ENCODE assay signal across 25 cellular contexts in the genomic region with DNA sequence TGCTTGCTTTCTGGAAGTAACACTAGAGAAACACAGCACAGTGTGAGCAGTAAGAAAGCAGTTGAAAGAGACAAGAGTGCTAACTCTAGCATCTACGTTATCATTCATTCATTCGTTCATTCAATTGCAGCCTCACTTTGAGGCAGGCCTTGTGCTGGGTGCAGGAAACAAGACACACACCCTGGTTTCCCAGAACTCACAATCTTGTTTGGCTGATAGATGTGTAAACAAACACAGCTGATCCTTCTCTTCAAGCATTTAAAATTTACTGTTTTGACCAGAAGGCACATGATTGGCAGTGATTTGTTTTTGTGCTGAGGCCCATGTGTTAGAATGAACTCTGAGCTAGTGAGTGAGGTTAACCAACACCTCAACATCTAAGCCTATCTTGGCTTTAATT.
"Had no signal": no experiment of that assay in that cellular context is flagged by ENCODE, and none has a peak within 500 bp of the region (broad histone marks: within the 10 kb centered on the region; RNA-seq: fewer than 3 reads in every experiment).

No MANE protein-coding gene starts in this region.

- H3K4me1 ChIP-seq: gastrocnemius medialis, lower lobe of right lung, parathyroid adenoma, prostate gland, testis, tibial artery had no signal

- ATAC-seq: esophagus mucosa; gastrocnemius medialis; left ventricle myocardium superior; lower lobe of right lung; mucosa of descending colon; natural killer cell treated with Interleukin-12 subunit alpha and Interleukin-12 subunit beta and Interleukin-15 and Interleukin-18, amount 100 ng/mL, for 72 hours; right cardiac atrium; stimulated activated effector memory CD8-positive, alpha-beta T cell treated with anti-CD3 and anti-CD28 coated beads, Interleukin-12 subunit alpha, Interleukin-12 subunit beta, amount 100 ng/mL, for 72 hours; stimulated activated naive CD8-positive, alpha-beta T cell treated with anti-CD3 and anti-CD28 coated beads, Interleukin-15, Interleukin-2, amounts not matched to agents 100 U/mL and 50 U/mL, for 24 hours had no signal

- H3K27me3 ChIP-seq: dorsolateral prefrontal cortex, gastrocnemius medialis, neutrophil, sigmoid colon, testis, tibial artery had no signal

- H3K9ac ChIP-seq: parathyroid adenoma had no signal

- FAIRE-seq: colon, keratinocyte had no signal

- H3K4me3 ChIP-seq: dorsolateral prefrontal cortex, gastrocnemius medialis, lower lobe of right lung, mucosa of descending colon, prostate gland, sigmoid colon, testis, tibial artery had no signal

- DNase-seq: dorsolateral prefrontal cortex; effector CD4-positive, alpha-beta T cell; foreskin fibroblast; gastrocnemius medialis; head of caudate nucleus; left ventricle myocardium superior; lower lobe of right lung; mucosa of descending colon; naive B cell; right cardiac atrium; sigmoid colon; stimulated activated CD4-positive, alpha-beta T cell treated with anti-CD3 and anti-CD28 coated beads, Interleukin-2, amount 100 ng/mL, for 24 hours; stimulated activated CD4-positive, alpha-beta T cell treated with anti-CD3 and anti-CD28 coated beads, Interleukin-4, amount 100 ng/mL, for 24 hours; stimulated activated naive CD8-positive, alpha-beta T cell treated with anti-CD3 and anti-CD28 coated beads, Interleukin-15, Interleukin-2, amounts not matched to agents 100 U/mL and 50 U/mL, for 24 hours; testis; tibial artery had no signal

- H2AFZ ChIP-seq: parathyroid adenoma had no signal

- H3K79me2 ChIP-seq: parathyroid adenoma had no signal

- H3K9me3 ChIP-seq: gastrocnemius medialis, lower lobe of right lung, mucosa of descending colon, neutrophil, prostate gland, sigmoid colon, testis, tibial artery had no signal

- H3K27ac ChIP-seq: dorsolateral prefrontal cortex, epithelial cell of prostate, gastrocnemius medialis, lower lobe of right lung, neutrophil, parathyroid adenoma, prostate gland, sigmoid colon, testis, tibial artery had no signal

- H3K36me3 ChIP-seq: gastrocnemius medialis, lower lobe of right lung, neutrophil, prostate gland, sigmoid colon, tibial artery had no signal
